ENCODE assay signal across 12 cellular contexts in genomic region chr19:14520543-14520942, GRCh38. TPM values are rescaled to one million over a fixed set of nuclear protein-coding genes. Genes with fewer than 3 reads are reported as not detected.
DNase-seq lines count a peak whose midpoint lies in the region; ATAC-seq lines count a peak whose summit lies in the region.
"Had no signal": no experiment of that assay in that cellular context is flagged by ENCODE, and none has a peak within 500 bp of the region (broad histone marks: within the 10 kb centered on the region; RNA-seq: fewer than 3 reads in every experiment).

No MANE protein-coding gene starts in this region.

- H3K4me3 ChIP-seq in esophagus (ENCODE audit: low read depth in 1 of 2, low read length in 2 of 2), result no peak overlapping the region
- H3K4me3 ChIP-seq: gastroesophageal sphincter, uterus had no signal

- DNase-seq in activated CD8-positive, alpha-beta memory T cell treated with anti-CD3 and anti-CD28 coated beads, Interleukin-2, amount 10 ng/mL, durations not matched to agents 7 days and 5 days, result no peak
- no peak for DNase-seq in activated CD8-positive, alpha-beta memory T cell treated with anti-CD3 and anti-CD28 coated beads, Interleukin-2, amount 50 U/mL, for 48 hours
- DNase-seq in T-helper 17 cell, result no peak
- no peak for DNase-seq in stimulated activated effector memory CD8-positive, alpha-beta T cell treated with anti-CD3 and anti-CD28 coated beads, Interleukin-12 subunit alpha, Interleukin-12 subunit beta, amount 100 ng/mL, for 72 hours (ENCODE audit: low spot score in 2 of 2)
- no peak for DNase-seq in H4 (ENCODE audit: low spot score)
- DNase-seq: kidney, NCI-H1105 treated with DMSO at 0.1 percent for 48 hours, uterus had no signal

- H3K4me1 ChIP-seq in esophagus (ENCODE audit: control insufficient read depth in 2 of 2, insufficient read depth in 2 of 2, low read length in 1 of 2), result peaks cover 3% of the 10 kb centered on the region in 2 donors

- H3K27ac Mint-ChIP-seq in activated CD8-positive, alpha-beta memory T cell treated with anti-CD3 and anti-CD28 coated beads, Interleukin-2, amount 10 ng/mL, durations not matched to agents 7 days and 5 days, result peak overlapping the region; percentile 92
- peak overlapping the region; percentile 99 for H3K27ac Mint-ChIP-seq in T-helper 17 cell
- peak overlapping the region; percentile 94 for H3K27ac Mint-ChIP-seq in stimulated activated effector memory CD8-positive, alpha-beta T cell treated with anti-CD3 and anti-CD28 coated beads, Interleukin-12 subunit alpha, Interleukin-12 subunit beta, amount 100 ng/mL, for 72 hours

- peak overlapping the region; percentile 96 to 98 for H3K27ac ChIP-seq in esophagus (ENCODE audit: low read depth in 2 of 2, low read length in 1 of 2)

- ATAC-seq in activated CD8-positive, alpha-beta memory T cell treated with anti-CD3 and anti-CD28 coated beads, Interleukin-2, amount 10 ng/mL, durations not matched to agents 7 days and 5 days, result no peak
- ATAC-seq in T-helper 17 cell (no peak), HG03139 (IDR thresholded peaks at IDR 0.05; ENCODE audit: unreplicated experiment) (no peak), GM21360 (IDR thresholded peaks at IDR 0.05; ENCODE audit: unreplicated experiment) (no peak)
- ATAC-seq in stimulated activated effector memory CD8-positive, alpha-beta T cell treated with anti-CD3 and anti-CD28 coated beads, Interleukin-12 subunit alpha, Interleukin-12 subunit beta, amount 100 ng/mL, for 72 hours, result no peak
- ATAC-seq: gastroesophageal sphincter had no signal

- H3K36me3 Mint-ChIP-seq in activated CD8-positive, alpha-beta memory T cell treated with anti-CD3 and anti-CD28 coated beads, Interleukin-2, amount 10 ng/mL, durations not matched to agents 7 days and 5 days, result peaks cover 18% of the 10 kb centered on the region
- H3K36me3 Mint-ChIP-seq in T-helper 17 cell (ENCODE audit: low read depth), result peaks cover 4% of the 10 kb centered on the region
- H3K36me3 Mint-ChIP-seq in stimulated activated effector memory CD8-positive, alpha-beta T cell treated with anti-CD3 and anti-CD28 coated beads, Interleukin-12 subunit alpha, Interleukin-12 subunit beta, amount 100 ng/mL, for 72 hours, result peaks cover 48% of the 10 kb centered on the region

- no peaks in the 10 kb centered on the region for H3K27me3 ChIP-seq in esophagus (ENCODE audit: control insufficient read depth in 1 of 2, insufficient read depth in 2 of 2, low read length in 2 of 2)
- H3K27me3 ChIP-seq: gastroesophageal sphincter, uterus had no signal

- peaks cover 2 to 10% of the 10 kb centered on the region in 2 donors for H3K36me3 ChIP-seq in esophagus (ENCODE audit: control insufficient read depth in 2 of 2, insufficient read depth in 2 of 2, low read length in 1 of 2)
- H3K36me3 ChIP-seq: uterus had no signal

- H3K9me3 ChIP-seq in T-helper 17 cell (ENCODE audit: control insufficient read depth, low read length, poor library complexity, severe bottlenecking), result no peaks in the 10 kb centered on the region
- H3K9me3 ChIP-seq in esophagus (ENCODE audit: control insufficient read depth in 2 of 2, insufficient read depth in 1 of 2, low read depth in 1 of 2, low read length in 1 of 2), result no peaks in the 10 kb centered on the region
- H3K9me3 ChIP-seq: gastroesophageal sphincter, uterus had no signal

- no peak overlapping the region for H3K4me3 Mint-ChIP-seq in activated CD8-positive, alpha-beta memory T cell treated with anti-CD3 and anti-CD28 coated beads, Interleukin-2, amount 10 ng/mL, durations not matched to agents 7 days and 5 days
- H3K4me3 Mint-ChIP-seq in T-helper 17 cell, result no peak overlapping the region
- no peak overlapping the region for H3K4me3 Mint-ChIP-seq in stimulated activated effector memory CD8-positive, alpha-beta T cell treated with anti-CD3 and anti-CD28 coated beads, Interleukin-12 subunit alpha, Interleukin-12 subunit beta, amount 100 ng/mL, for 72 hours

- CTCF ChIA-PET in activated CD8-positive, alpha-beta memory T cell treated with anti-CD3 and anti-CD28 coated beads, Interleukin-2, amount 10 ng/mL, durations not matched to agents 7 days and 5 days (lab: Charles Lee), result interaction anchor here (0.6 to 2.7 kb wide), 4 partner anchors 9 to 384 kb away, joined by 3 to 15 read pairs (median 4); partner anchors contain the start of gene ASF1B

- no peaks in the 10 kb centered on the region for H3K27me3 Mint-ChIP-seq in activated CD8-positive, alpha-beta memory T cell treated with anti-CD3 and anti-CD28 coated beads, Interleukin-2, amount 10 ng/mL, durations not matched to agents 7 days and 5 days
- no peaks in the 10 kb centered on the region for H3K27me3 Mint-ChIP-seq in T-helper 17 cell

- WGBS in esophagus, 2 donors, result 91 to 93% methylated on average over 4 of the region's 4 CpGs

- H3K4me1 Mint-ChIP-seq in activated CD8-positive, alpha-beta memory T cell treated with anti-CD3 and anti-CD28 coated beads, Interleukin-2, amount 10 ng/mL, durations not matched to agents 7 days and 5 days, result peaks cover 58% of the 10 kb centered on the region
- H3K4me1 Mint-ChIP-seq in T-helper 17 cell, result peaks cover 50% of the 10 kb centered on the region
- H3K4me1 Mint-ChIP-seq in stimulated activated effector memory CD8-positive, alpha-beta T cell treated with anti-CD3 and anti-CD28 coated beads, Interleukin-12 subunit alpha, Interleukin-12 subunit beta, amount 100 ng/mL, for 72 hours, result peaks cover 56% of the 10 kb centered on the region

- no peaks in the 10 kb centered on the region for H3K9me3 Mint-ChIP-seq in activated CD8-positive, alpha-beta memory T cell treated with anti-CD3 and anti-CD28 coated beads, Interleukin-2, amount 10 ng/mL, durations not matched to agents 7 days and 5 days (ENCODE audit: low read depth)
- no peaks in the 10 kb centered on the region for H3K9me3 Mint-ChIP-seq in stimulated activated effector memory CD8-positive, alpha-beta T cell treated with anti-CD3 and anti-CD28 coated beads, Interleukin-12 subunit alpha, Interleukin-12 subunit beta, amount 100 ng/mL, for 72 hours

RNA-seq across cellular contexts. Expression of gene DNAJB1, which starts 2.3 kb away (rescaled TPM):
- 100 to 1,000 TPM in 1 of 2 experiments, 10 to 100 TPM in 1; 86.0 to 103 TPM for total RNA-seq in activated CD8-positive, alpha-beta memory T cell treated with anti-CD3 and anti-CD28 coated beads, Interleukin-2, amount 10 ng/mL, durations not matched to agents 7 days and 5 days
- 100 to 1,000 TPM; 483 to 558 TPM for total RNA-seq in T-helper 17 cell
- polyA plus RNA-seq in esophagus, result 100 to 1,000 TPM; 249 to 309 TPM
- total RNA-seq in H4 (2014; rRNA removed; shearing (Covaris generic)), result 110 and 137 TPM in 2 replicates

RNA-seq across cellular contexts. Expression of gene TECR, which starts 8.9 kb away (rescaled TPM):
- total RNA-seq in activated CD8-positive, alpha-beta memory T cell treated with anti-CD3 and anti-CD28 coated beads, Interleukin-2, amount 10 ng/mL, durations not matched to agents 7 days and 5 days, result 100 to 1,000 TPM; 142 to 176 TPM
- 100 to 1,000 TPM; 111 to 125 TPM for total RNA-seq in T-helper 17 cell
- polyA plus RNA-seq in esophagus, result 100 to 1,000 TPM; 362 to 444 TPM
- 80.7 and 124 TPM in 2 replicates for total RNA-seq in H4 (2014; rRNA removed; shearing (Covaris generic))

RNA-seq across cellular contexts. Expression of gene GIPC1, which starts 24.6 kb away (rescaled TPM):
- total RNA-seq in activated CD8-positive, alpha-beta memory T cell treated with anti-CD3 and anti-CD28 coated beads, Interleukin-2, amount 10 ng/mL, durations not matched to agents 7 days and 5 days, result 10 to 100 TPM; 26.2 to 30.8 TPM
- total RNA-seq in T-helper 17 cell, result 10 to 100 TPM; 34.8 to 38.6 TPM
- 100 to 1,000 TPM; 269 to 368 TPM for polyA plus RNA-seq in esophagus
- total RNA-seq in H4 (2014; rRNA removed; shearing (Covaris generic)), result 36.5 and 62.6 TPM in 2 replicates

RNA-seq across cellular contexts. Expression of gene PTGER1, which starts 45.4 kb away (rescaled TPM):
- under 1 TPM in 1 of 2 experiments, not detected in 1; 0.40 TPM for total RNA-seq in activated CD8-positive, alpha-beta memory T cell treated with anti-CD3 and anti-CD28 coated beads, Interleukin-2, amount 10 ng/mL, durations not matched to agents 7 days and 5 days
- not detected for total RNA-seq in T-helper 17 cell
- under 1 TPM; 0.32 to 0.47 TPM for polyA plus RNA-seq in esophagus
- not detected in 2 replicates for total RNA-seq in H4 (2014; rRNA removed; shearing (Covaris generic))

RNA-seq across cellular contexts. Expression of gene NDUFB7, which starts 51.3 kb away (rescaled TPM):
- 100 to 1,000 TPM; 113 to 129 TPM for total RNA-seq in activated CD8-positive, alpha-beta memory T cell treated with anti-CD3 and anti-CD28 coated beads, Interleukin-2, amount 10 ng/mL, durations not matched to agents 7 days and 5 days
- 10 to 100 TPM; 60.7 to 62.5 TPM for total RNA-seq in T-helper 17 cell
- 100 to 1,000 TPM; 471 to 517 TPM for polyA plus RNA-seq in esophagus
- total RNA-seq in H4 (2014; rRNA removed; shearing (Covaris generic)), result 268 and 303 TPM in 2 replicates
